2 cellular contexts compared by ENCODE assay signal in the genomic region with DNA sequence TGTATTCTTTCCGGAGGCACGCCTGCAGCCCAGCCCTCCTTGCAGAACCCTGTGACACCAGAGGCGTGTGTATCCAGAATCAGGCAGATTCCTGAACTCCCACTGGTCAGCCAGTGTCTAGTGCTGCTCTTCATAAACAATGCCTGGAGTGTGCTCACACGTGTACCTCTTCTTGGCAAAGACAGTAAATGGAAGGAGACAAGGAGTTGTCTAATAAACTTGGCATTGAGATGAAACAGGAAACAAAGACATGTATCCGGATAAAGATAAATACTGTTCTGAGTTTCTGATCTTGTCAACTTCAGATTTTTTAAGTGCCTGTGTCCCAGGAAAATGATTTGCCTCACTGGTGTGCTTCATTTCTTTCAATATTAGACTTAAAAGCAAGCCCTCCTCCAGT.
TF ChIP-seq lines count a peak whose summit lies in the region.

No MANE protein-coding gene starts in this region.

TF ChIP-seq in GM23338, 12 proteins besides CTCF, POLR2A, EP300 and RAD21 (continued from another document):
- TF ChIP-seq, protein P1, sequence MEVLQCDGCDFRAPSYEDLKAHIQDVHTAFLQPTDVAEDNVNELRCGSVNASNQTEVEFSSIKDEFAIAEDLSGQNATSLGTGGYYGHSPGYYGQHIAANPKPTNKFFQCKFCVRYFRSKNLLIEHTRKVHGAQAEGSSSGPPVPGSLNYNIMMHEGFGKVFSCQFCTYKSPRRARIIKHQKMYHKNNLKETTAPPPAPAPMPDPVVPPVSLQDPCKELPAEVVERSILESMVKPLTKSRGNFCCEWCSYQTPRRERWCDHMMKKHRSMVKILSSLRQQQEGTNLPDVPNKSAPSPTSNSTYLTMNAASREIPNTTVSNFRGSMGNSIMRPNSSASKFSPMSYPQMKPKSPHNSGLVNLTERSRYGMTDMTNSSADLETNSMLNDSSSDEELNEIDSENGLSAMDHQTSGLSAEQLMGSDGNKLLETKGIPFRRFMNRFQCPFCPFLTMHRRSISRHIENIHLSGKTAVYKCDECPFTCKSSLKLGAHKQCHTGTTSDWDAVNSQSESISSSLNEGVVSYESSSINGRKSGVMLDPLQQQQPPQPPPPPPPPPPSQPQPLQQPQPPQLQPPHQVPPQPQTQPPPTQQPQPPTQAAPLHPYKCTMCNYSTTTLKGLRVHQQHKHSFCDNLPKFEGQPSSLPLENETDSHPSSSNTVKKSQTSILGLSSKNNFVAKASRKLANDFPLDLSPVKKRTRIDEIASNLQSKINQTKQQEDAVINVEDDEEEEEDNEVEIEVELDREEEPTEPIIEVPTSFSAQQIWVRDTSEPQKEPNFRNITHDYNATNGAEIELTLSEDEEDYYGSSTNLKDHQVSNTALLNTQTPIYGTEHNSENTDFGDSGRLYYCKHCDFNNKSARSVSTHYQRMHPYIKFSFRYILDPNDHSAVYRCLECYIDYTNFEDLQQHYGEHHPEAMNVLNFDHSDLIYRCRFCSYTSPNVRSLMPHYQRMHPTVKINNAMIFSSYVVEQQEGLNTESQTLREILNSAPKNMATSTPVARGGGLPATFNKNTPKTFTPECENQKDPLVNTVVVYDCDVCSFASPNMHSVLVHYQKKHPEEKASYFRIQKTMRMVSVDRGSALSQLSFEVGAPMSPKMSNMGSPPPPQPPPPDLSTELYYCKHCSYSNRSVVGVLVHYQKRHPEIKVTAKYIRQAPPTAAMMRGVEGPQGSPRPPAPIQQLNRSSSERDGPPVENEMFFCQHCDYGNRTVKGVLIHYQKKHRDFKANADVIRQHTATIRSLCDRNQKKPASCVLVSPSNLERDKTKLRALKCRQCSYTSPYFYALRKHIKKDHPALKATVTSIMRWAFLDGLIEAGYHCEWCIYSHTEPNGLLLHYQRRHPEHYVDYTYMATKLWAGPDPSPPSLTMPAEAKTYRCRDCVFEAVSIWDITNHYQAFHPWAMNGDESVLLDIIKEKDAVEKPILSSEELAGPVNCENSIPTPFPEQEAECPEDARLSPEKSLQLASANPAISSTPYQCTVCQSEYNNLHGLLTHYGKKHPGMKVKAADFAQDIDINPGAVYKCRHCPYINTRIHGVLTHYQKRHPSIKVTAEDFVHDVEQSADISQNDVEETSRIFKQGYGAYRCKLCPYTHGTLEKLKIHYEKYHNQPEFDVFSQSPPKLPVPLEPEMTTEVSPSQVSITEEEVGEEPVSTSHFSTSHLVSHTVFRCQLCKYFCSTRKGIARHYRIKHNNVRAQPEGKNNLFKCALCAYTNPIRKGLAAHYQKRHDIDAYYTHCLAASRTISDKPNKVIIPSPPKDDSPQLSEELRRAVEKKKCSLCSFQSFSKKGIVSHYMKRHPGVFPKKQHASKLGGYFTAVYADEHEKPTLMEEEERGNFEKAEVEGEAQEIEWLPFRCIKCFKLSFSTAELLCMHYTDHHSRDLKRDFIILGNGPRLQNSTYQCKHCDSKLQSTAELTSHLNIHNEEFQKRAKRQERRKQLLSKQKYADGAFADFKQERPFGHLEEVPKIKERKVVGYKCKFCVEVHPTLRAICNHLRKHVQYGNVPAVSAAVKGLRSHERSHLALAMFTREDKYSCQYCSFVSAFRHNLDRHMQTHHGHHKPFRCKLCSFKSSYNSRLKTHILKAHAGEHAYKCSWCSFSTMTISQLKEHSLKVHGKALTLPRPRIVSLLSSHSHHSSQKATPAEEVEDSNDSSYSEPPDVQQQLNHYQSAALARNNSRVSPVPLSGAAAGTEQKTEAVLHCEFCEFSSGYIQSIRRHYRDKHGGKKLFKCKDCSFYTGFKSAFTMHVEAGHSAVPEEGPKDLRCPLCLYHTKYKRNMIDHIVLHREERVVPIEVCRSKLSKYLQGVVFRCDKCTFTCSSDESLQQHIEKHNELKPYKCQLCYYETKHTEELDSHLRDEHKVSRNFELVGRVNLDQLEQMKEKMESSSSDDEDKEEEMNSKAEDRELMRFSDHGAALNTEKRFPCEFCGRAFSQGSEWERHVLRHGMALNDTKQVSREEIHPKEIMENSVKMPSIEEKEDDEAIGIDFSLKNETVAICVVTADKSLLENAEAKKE (CRISPR knock-in tag; IDR thresholded peaks at IDR 0.05): no peak
- TF ChIP-seq EZH2phosphoT487 (IDR thresholded peaks at IDR 0.05; ENCODE audit: unreplicated experiment): no peak
- no peak for TF ChIP-seq NANOG (IDR thresholded peaks at IDR 0.05; ENCODE audit: borderline replicate concordance)
- TF ChIP-seq, protein P2, sequence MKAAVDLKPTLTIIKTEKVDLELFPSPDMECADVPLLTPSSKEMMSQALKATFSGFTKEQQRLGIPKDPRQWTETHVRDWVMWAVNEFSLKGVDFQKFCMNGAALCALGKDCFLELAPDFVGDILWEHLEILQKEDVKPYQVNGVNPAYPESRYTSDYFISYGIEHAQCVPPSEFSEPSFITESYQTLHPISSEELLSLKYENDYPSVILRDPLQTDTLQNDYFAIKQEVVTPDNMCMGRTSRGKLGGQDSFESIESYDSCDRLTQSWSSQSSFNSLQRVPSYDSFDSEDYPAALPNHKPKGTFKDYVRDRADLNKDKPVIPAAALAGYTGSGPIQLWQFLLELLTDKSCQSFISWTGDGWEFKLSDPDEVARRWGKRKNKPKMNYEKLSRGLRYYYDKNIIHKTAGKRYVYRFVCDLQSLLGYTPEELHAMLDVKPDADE (IDR thresholded peaks at IDR 0.05): no peak
- TF ChIP-seq, protein P3, sequence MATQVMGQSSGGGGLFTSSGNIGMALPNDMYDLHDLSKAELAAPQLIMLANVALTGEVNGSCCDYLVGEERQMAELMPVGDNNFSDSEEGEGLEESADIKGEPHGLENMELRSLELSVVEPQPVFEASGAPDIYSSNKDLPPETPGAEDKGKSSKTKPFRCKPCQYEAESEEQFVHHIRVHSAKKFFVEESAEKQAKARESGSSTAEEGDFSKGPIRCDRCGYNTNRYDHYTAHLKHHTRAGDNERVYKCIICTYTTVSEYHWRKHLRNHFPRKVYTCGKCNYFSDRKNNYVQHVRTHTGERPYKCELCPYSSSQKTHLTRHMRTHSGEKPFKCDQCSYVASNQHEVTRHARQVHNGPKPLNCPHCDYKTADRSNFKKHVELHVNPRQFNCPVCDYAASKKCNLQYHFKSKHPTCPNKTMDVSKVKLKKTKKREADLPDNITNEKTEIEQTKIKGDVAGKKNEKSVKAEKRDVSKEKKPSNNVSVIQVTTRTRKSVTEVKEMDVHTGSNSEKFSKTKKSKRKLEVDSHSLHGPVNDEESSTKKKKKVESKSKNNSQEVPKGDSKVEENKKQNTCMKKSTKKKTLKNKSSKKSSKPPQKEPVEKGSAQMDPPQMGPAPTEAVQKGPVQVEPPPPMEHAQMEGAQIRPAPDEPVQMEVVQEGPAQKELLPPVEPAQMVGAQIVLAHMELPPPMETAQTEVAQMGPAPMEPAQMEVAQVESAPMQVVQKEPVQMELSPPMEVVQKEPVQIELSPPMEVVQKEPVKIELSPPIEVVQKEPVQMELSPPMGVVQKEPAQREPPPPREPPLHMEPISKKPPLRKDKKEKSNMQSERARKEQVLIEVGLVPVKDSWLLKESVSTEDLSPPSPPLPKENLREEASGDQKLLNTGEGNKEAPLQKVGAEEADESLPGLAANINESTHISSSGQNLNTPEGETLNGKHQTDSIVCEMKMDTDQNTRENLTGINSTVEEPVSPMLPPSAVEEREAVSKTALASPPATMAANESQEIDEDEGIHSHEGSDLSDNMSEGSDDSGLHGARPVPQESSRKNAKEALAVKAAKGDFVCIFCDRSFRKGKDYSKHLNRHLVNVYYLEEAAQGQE (IDR thresholded peaks at IDR 0.05; ENCODE audit: unreplicated experiment): no peak

TF ChIP-seq in SK-N-SH, 30 proteins besides CTCF, POLR2A, EP300 and RAD21 (continued from another document):
- TF ChIP-seq, protein P4, sequence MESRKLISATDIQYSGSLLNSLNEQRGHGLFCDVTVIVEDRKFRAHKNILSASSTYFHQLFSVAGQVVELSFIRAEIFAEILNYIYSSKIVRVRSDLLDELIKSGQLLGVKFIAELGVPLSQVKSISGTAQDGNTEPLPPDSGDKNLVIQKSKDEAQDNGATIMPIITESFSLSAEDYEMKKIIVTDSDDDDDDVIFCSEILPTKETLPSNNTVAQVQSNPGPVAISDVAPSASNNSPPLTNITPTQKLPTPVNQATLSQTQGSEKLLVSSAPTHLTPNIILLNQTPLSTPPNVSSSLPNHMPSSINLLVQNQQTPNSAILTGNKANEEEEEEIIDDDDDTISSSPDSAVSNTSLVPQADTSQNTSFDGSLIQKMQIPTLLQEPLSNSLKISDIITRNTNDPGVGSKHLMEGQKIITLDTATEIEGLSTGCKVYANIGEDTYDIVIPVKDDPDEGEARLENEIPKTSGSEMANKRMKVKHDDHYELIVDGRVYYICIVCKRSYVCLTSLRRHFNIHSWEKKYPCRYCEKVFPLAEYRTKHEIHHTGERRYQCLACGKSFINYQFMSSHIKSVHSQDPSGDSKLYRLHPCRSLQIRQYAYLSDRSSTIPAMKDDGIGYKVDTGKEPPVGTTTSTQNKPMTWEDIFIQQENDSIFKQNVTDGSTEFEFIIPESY (IDR thresholded peaks at IDR 0.05; ENCODE audit: borderline replicate concordance, low read depth): no peak
- TF ChIP-seq TCF12 (IDR thresholded peaks at IDR 0.05) (peak; percentile 89), RCOR1 (IDR thresholded peaks at IDR 0.05; ENCODE audit: low read length) (peak; percentile 12; the same call in 1 of the 2 replicates), FOSL2 (IDR thresholded peaks at IDR 0.05; ENCODE audit: borderline replicate concordance, low read depth) (no peak)
